8 cellular contexts compared by ENCODE assay signal in genomic region chr9:121199921-121200320, GRCh38. TPM values are rescaled to one million over a fixed set of nuclear protein-coding genes. Genes with fewer than 3 reads are reported as not detected.
A peak's percentile ranks its signal among the peaks of the same experiment; 100 is the strongest.
DNase-seq lines count a peak whose midpoint lies in the region; ATAC-seq, FAIRE-seq and TF ChIP-seq lines count a peak whose summit lies in the region.

No MANE protein-coding gene starts in this region.

- H3K4me1 ChIP-seq in skeletal muscle tissue (ENCODE audit: control insufficient read depth in 3 of 3, insufficient read depth in 3 of 3, low read length in 3 of 3), result peaks cover 26 to 47% (median 29%) of the 10 kb centered on the region in 3 donors

- H3K4me3 ChIP-seq in SK-N-MC (peak overlapping the region; percentile 77), fibroblast of mammary gland (ENCODE audit: control insufficient read depth, low read depth, low read length) (peak overlapping the region; percentile 77), skeletal muscle tissue (ENCODE audit: low read length in 3 of 3) (peak overlapping the region; percentile 80 to 95 (median 89))

- no peaks in the 10 kb centered on the region for H3K27me3 ChIP-seq in skeletal muscle tissue (ENCODE audit: control insufficient read depth in 3 of 3, insufficient read depth in 3 of 3, low read length in 3 of 3)

- peak; percentile 96 for FAIRE-seq in H54 (lab: Jason Lieb, UNC)

- DNase-seq in H54 (ENCODE audit: insufficient read length, low spot score), result no peak
- no peak for DNase-seq in SK-N-MC (ENCODE audit: low read depth, low spot score)
- DNase-seq in fibroblast of mammary gland (ENCODE audit: low read depth), result no peak
- no peak for DNase-seq in NCI-H2081 treated with DMSO at 0.1 percent for 48 hours (lab: John Stamatoyannopoulos, UW)
- no peak for DNase-seq in HuH-7.5 (ENCODE audit: low spot score)

- H3K9ac ChIP-seq in SK-N-MC (ENCODE audit: insufficient read length) (peak overlapping the region; percentile 89), skeletal muscle tissue (ENCODE audit: low read depth in 1 of 3, low read length in 3 of 3) (peak overlapping the region; percentile 86 to 93 (median 92))

- H3K36me3 ChIP-seq in SK-N-MC (ENCODE audit: insufficient read depth, low read length) (no peaks in the 10 kb centered on the region; the same call in 1 of the 2 replicates), skeletal muscle tissue (ENCODE audit: control insufficient read depth in 3 of 3, insufficient read depth in 3 of 3, low read length in 3 of 3) (no peaks in the 10 kb centered on the region)

- ATAC-seq in GM18867 (IDR thresholded peaks at IDR 0.05; ENCODE audit: unreplicated experiment), result no peak
- ATAC-seq in GM18870 (IDR thresholded peaks at IDR 0.05; ENCODE audit: unreplicated experiment), result no peak

- no peaks in the 10 kb centered on the region for H3K9me3 ChIP-seq in SK-N-MC (ENCODE audit: low read depth, low read length)
- no peaks in the 10 kb centered on the region for H3K9me3 ChIP-seq in skeletal muscle tissue (ENCODE audit: control insufficient read depth in 3 of 3, low read length in 3 of 3)

- H3K27ac ChIP-seq in SK-N-MC (no peak overlapping the region), skeletal muscle tissue (ENCODE audit: low read depth, low read length) (no peak overlapping the region)

- no peak for TF ChIP-seq CTCF in fibroblast of mammary gland (conservative IDR thresholded peaks at IDR 0.05; ENCODE audit: control insufficient read depth, insufficient read depth, low read depth, low read length)

- no peak for TF ChIP-seq POLR2A in H54 (IDR thresholded peaks at IDR 0.05; ENCODE audit: low read depth, low read length)

RNA-seq across cellular contexts. Expression of gene RAB14, which starts 1.7 kb away (rescaled TPM):
- total RNA-seq in skeletal muscle tissue, result 25.1 TPM
